Comparison of ENCODE assay signal across 24 cellular contexts in genomic region chr11:30313580-30313979, GRCh38.
"Had no signal": no experiment of that assay in that cellular context is flagged by ENCODE, and none has a peak within 500 bp of the region (broad histone marks: within the 10 kb centered on the region; RNA-seq: fewer than 3 reads in every experiment).

No MANE protein-coding gene starts in this region.

- H3K4me1 ChIP-seq: Peyer's patch had no signal

- H3K9me3 ChIP-seq: Peyer's patch, SK-N-SH had no signal

- DNase-seq: activated B cell treated with CpG ODN at 0.5 μM for 24 hours; activated CD4-positive, alpha-beta T cell treated with anti-CD3 and anti-CD28 coated beads for 1 hour; activated CD4-positive, alpha-beta T cell treated with anti-CD3 and anti-CD28 coated beads, Interleukin-2, amount 10 ng/mL, durations not matched to agents 24 days and 14 days; activated CD4-positive, alpha-beta T cell treated with anti-CD3 and anti-CD28 coated beads, Interleukin-2, amount 50 U/mL, for 48 hours; activated CD8-positive, alpha-beta memory T cell treated with anti-CD3 and anti-CD28 coated beads, Interleukin-2, amount 10 ng/mL, durations not matched to agents 7 days and 5 days; activated effector memory CD4-positive, alpha-beta T cell treated with Interleukin-2 at 50 U/mL for 16 hours; activated naive CD4-positive, alpha-beta T cell; activated T-cell treated with anti-CD3 and anti-CD28 coated beads, Interleukin-2, amount 50 U/mL, for 24 hours; aorta; Karpas-422; MM.1S; NCI-H1105 treated with DMSO at 0.1 percent for 48 hours; NCI-H1436 treated with DMSO at 0.1 percent for 48 hours; NCI-H187; NCI-H2081; NCI-H510A treated with DMSO at 0.1 percent for 48 hours; NCI-H69; Peyer's patch; Right ventricle myocardium superior; SJCRH30; SK-N-SH; SW 1271; T-helper 9 cell had no signal

- H3K27me3 ChIP-seq: Peyer's patch, SJCRH30 had no signal

- H3K9ac ChIP-seq: SK-N-SH had no signal

- H3K36me3 ChIP-seq: Peyer's patch, SJCRH30 had no signal

- ATAC-seq: activated CD8-positive, alpha-beta memory T cell treated with anti-CD3 and anti-CD28 coated beads, Interleukin-2, amount 10 ng/mL, durations not matched to agents 7 days and 5 days had no signal

- H3K4me2 ChIP-seq: SK-N-SH had no signal

- H3K27ac ChIP-seq: Peyer's patch, RWPE1, SJCRH30 had no signal

- H3K4me3 ChIP-seq: Peyer's patch, SJCRH30 had no signal
